Comparison of ENCODE assay signal across 17 cellular contexts in genomic region chr7:127981965-127982364, GRCh38. TPM values are rescaled to one million over a fixed set of nuclear protein-coding genes. Genes with fewer than 3 reads are reported as not detected.
A peak's percentile ranks its signal among the peaks of the same experiment; 100 is the strongest.
DNase-seq lines count a peak whose midpoint lies in the region; ATAC-seq and TF ChIP-seq lines count a peak whose summit lies in the region.
"Had no signal": no experiment of that assay in that cellular context is flagged by ENCODE, and none has a peak within 500 bp of the region (broad histone marks: within the 10 kb centered on the region; RNA-seq: fewer than 3 reads in every experiment).

No MANE protein-coding gene starts in this region.

- H3K27ac Mint-ChIP-seq in activated T-cell treated with anti-CD3 and anti-CD28 coated beads, Interleukin-2, amount 50 U/mL, for 24 hours, result peak overlapping the region; percentile 24
- H3K27ac Mint-ChIP-seq in neural progenitor cell, result no peak overlapping the region
- H3K27ac Mint-ChIP-seq: CD4-positive, CD25-positive, alpha-beta regulatory T cell had no signal

- H3K27ac ChIP-seq in DND-41 (ENCODE audit: low read length), result no peak overlapping the region
- peak overlapping the region; percentile 71 for H3K27ac ChIP-seq in caudate nucleus (ENCODE audit: low read depth, low read length)
- H3K27ac ChIP-seq in neural progenitor cell, result no peak overlapping the region
- H3K27ac ChIP-seq: BLaER1 treated with 17β-estradiol and CSF1 and Interleukin-3, amounts not matched to agents 10 nM and 100 nM had no signal

- H3K36me3 Mint-ChIP-seq in activated T-cell treated with anti-CD3 and anti-CD28 coated beads, Interleukin-2, amount 50 U/mL, for 24 hours (ENCODE audit: low read depth), result peaks cover 75% of the 10 kb centered on the region
- H3K36me3 Mint-ChIP-seq in neural progenitor cell, result peaks cover 20% of the 10 kb centered on the region

- H3K9ac ChIP-seq in DND-41 (ENCODE audit: low read depth, low read length) (no peak overlapping the region), neural progenitor cell (no peak overlapping the region)
- H3K9ac ChIP-seq: BLaER1 treated with 17β-estradiol and CSF1 and Interleukin-3, amounts not matched to agents 10 nM and 100 nM had no signal

- H3K9me3 ChIP-seq in DND-41 (ENCODE audit: insufficient read depth, low read length, severe bottlenecking) (peaks cover 12% of the 10 kb centered on the region), neural progenitor cell (ENCODE audit: low read depth) (no peaks in the 10 kb centered on the region)

- H3K79me2 ChIP-seq in DND-41 (ENCODE audit: insufficient read depth, low read length), result no peaks in the 10 kb centered on the region
- H3K79me2 ChIP-seq in neural progenitor cell (ENCODE audit: low read depth), result no peaks in the 10 kb centered on the region

- peaks cover 22% of the 10 kb centered on the region for H3K9me3 Mint-ChIP-seq in activated T-cell treated with anti-CD3 and anti-CD28 coated beads, Interleukin-2, amount 50 U/mL, for 24 hours
- peaks cover 16% of the 10 kb centered on the region for H3K9me3 Mint-ChIP-seq in neural progenitor cell

- H4K20me1 ChIP-seq in DND-41 (ENCODE audit: insufficient read depth, low read length) (no peaks in the 10 kb centered on the region), neural progenitor cell (ENCODE audit: low read depth) (no peaks in the 10 kb centered on the region)

- H3K4me2 ChIP-seq in DND-41 (ENCODE audit: insufficient read depth, low read length), result no peak overlapping the region
- H3K4me2 ChIP-seq in neural progenitor cell, result peak overlapping the region; percentile 19

- peaks cover 40% of the 10 kb centered on the region for H3K4me1 Mint-ChIP-seq in activated T-cell treated with anti-CD3 and anti-CD28 coated beads, Interleukin-2, amount 50 U/mL, for 24 hours (ENCODE audit: low read depth)
- H3K4me1 Mint-ChIP-seq in neural progenitor cell, result peaks cover 35% of the 10 kb centered on the region

- no peaks in the 10 kb centered on the region for H3K27me3 Mint-ChIP-seq in activated T-cell treated with anti-CD3 and anti-CD28 coated beads, Interleukin-2, amount 50 U/mL, for 24 hours
- H3K27me3 Mint-ChIP-seq in neural progenitor cell (ENCODE audit: insufficient read depth, low read depth), result peaks cover 9% of the 10 kb centered on the region
- H3K27me3 Mint-ChIP-seq: CD4-positive, CD25-positive, alpha-beta regulatory T cell had no signal

- ATAC-seq in DND-41 (ENCODE audit: insufficient read depth, low read depth) (0 out of 3 replicates have a peak, but pooled peaks have one; percentile 50), GM18511 (IDR thresholded peaks at IDR 0.05; ENCODE audit: unreplicated experiment) (no peak)

- DNase-seq in activated T-cell treated with anti-CD3 and anti-CD28 coated beads, Interleukin-2, amount 50 U/mL, for 24 hours, result no peak
- no peak for DNase-seq in activated T-cell treated with anti-CD3 and anti-CD28 coated beads for 4 hours
- DNase-seq in DND-41, result no peak
- no peak for DNase-seq in caudate nucleus (lab: John Stamatoyannopoulos, UW)
- DNase-seq in neural progenitor cell (ENCODE audit: low spot score), result no peak
- DNase-seq in NCI-H2227 treated with DMSO at 0.1 percent for 48 hours (lab: John Stamatoyannopoulos, UW), result no peak
- DNase-seq in SIG-M5 (lab: John Stamatoyannopoulos, UW), result no peak
- DNase-seq: ACHN, DMS153, DMS79 treated with DMSO at 0.1 percent for 48 hours, GDM1, GOT3, H9 had no signal

- H3F3A ChIP-seq in neural progenitor cell (ENCODE audit: low read depth), result peaks cover 6% of the 10 kb centered on the region

- TF ChIP-seq CTCF in DND-41 (IDR thresholded peaks at IDR 0.05; ENCODE audit: borderline replicate concordance, extremely low read depth, low read length, poor library complexity, severe bottlenecking) (no peak), neural progenitor cell (IDR thresholded peaks at IDR 0.05) (no peak)

- H3K4me3 ChIP-seq in DND-41 (ENCODE audit: low read depth in 1 of 2, low read length in 2 of 2) (no peak overlapping the region), neural progenitor cell (no peak overlapping the region)
- H3K4me3 ChIP-seq: BLaER1 treated with 17β-estradiol and CSF1 and Interleukin-3, amounts not matched to agents 10 nM and 100 nM had no signal

- H3K27me3 ChIP-seq in DND-41 (ENCODE audit: insufficient read depth, low read length, poor library complexity) (no peaks in the 10 kb centered on the region), neural progenitor cell (no peaks in the 10 kb centered on the region)
- H3K27me3 ChIP-seq: BLaER1 treated with 17β-estradiol and CSF1 and Interleukin-3, amounts not matched to agents 10 nM and 100 nM had no signal

- peaks cover 16% of the 10 kb centered on the region for H3K36me3 ChIP-seq in DND-41 (ENCODE audit: insufficient read depth, low read length)
- H3K36me3 ChIP-seq in neural progenitor cell, result no peaks in the 10 kb centered on the region

- H2AFZ ChIP-seq in DND-41 (ENCODE audit: low read depth, low read length) (no peak overlapping the region), neural progenitor cell (replicated peaks) (no peak overlapping the region)

- H3K4me1 ChIP-seq in DND-41 (ENCODE audit: insufficient read depth, low read length) (no peaks in the 10 kb centered on the region), neural progenitor cell (peaks cover 45% of the 10 kb centered on the region)

- no peak overlapping the region for H3K4me3 Mint-ChIP-seq in activated T-cell treated with anti-CD3 and anti-CD28 coated beads, Interleukin-2, amount 50 U/mL, for 24 hours
- H3K4me3 Mint-ChIP-seq in neural progenitor cell, result no peak overlapping the region
- H3K4me3 Mint-ChIP-seq: CD4-positive, CD25-positive, alpha-beta regulatory T cell; H9 had no signal

RNA-seq across cellular contexts. Expression of gene LRRC4, which starts 49.3 kb away (rescaled TPM):
- total RNA-seq in neural progenitor cell (ENCODE audit: low replicate concordance), result 19.8 and 26.9 TPM in 2 replicates
- total RNA-seq: CD4-positive, CD25-positive, alpha-beta regulatory T cell; HT-29 had no signal
